ENCODE assay signal across 19 cellular contexts in genomic region chr12:98638009-98638408, GRCh38. TPM values are rescaled to one million over a fixed set of nuclear protein-coding genes. Genes with fewer than 3 reads are reported as not detected.
DNase-seq lines count a peak whose midpoint lies in the region; ATAC-seq and TF ChIP-seq lines count a peak whose summit lies in the region.
"Had no signal": no experiment of that assay in that cellular context is flagged by ENCODE, and none has a peak within 500 bp of the region (broad histone marks: within the 10 kb centered on the region; RNA-seq: fewer than 3 reads in every experiment).

No MANE protein-coding gene starts in this region.

- H3K36me3 Mint-ChIP-seq in activated CD4-positive, alpha-beta T cell treated with anti-CD3 and anti-CD28 coated beads, Interleukin-2, amount 10 ng/mL, durations not matched to agents 24 days and 14 days (ENCODE audit: low read depth) = peaks cover 26% of the 10 kb centered on the region
- H3K36me3 Mint-ChIP-seq in activated CD4-positive, alpha-beta T cell treated with anti-CD3 and anti-CD28 coated beads for 36 hours (ENCODE audit: low read depth) = peaks cover 28% of the 10 kb centered on the region
- H3K36me3 Mint-ChIP-seq in CD14-positive monocyte (peaks cover 12 to 27% of the 10 kb centered on the region in 2 donors), HFFc6 (ENCODE audit: low read depth) (peaks cover 6% of the 10 kb centered on the region; the same call in 1 of the 2 replicates)
- H3K36me3 Mint-ChIP-seq in activated naive CD8-positive, alpha-beta T cell treated with anti-CD3 and anti-CD28 coated beads, Interleukin-2, amount 50 U/mL, for 24 hours (ENCODE audit: low read depth) = peaks cover 21% of the 10 kb centered on the region

- no peaks in the 10 kb centered on the region for H3K27me3 Mint-ChIP-seq in activated CD4-positive, alpha-beta T cell treated with anti-CD3 and anti-CD28 coated beads, Interleukin-2, amount 10 ng/mL, durations not matched to agents 24 days and 14 days
- no peaks in the 10 kb centered on the region for H3K27me3 Mint-ChIP-seq in activated CD4-positive, alpha-beta T cell treated with anti-CD3 and anti-CD28 coated beads for 36 hours
- H3K27me3 Mint-ChIP-seq in CD14-positive monocyte (ENCODE audit: low read depth in 3 of 3) (peaks cover 0 to 2% (median 0%) of the 10 kb centered on the region in 3 donors), HFFc6 (ENCODE audit: insufficient read depth) (no peaks in the 10 kb centered on the region)
- no peaks in the 10 kb centered on the region for H3K27me3 Mint-ChIP-seq in activated naive CD8-positive, alpha-beta T cell treated with anti-CD3 and anti-CD28 coated beads, Interleukin-2, amount 50 U/mL, for 24 hours
- H3K27me3 Mint-ChIP-seq: CD4-positive, alpha-beta T cell had no signal

- intact Hi-C loops in activated CD4-positive, alpha-beta T cell treated with anti-CD3 and anti-CD28 coated beads, Interleukin-2, amount 10 ng/mL, durations not matched to agents 24 days and 14 days (cut with micrococcal nuclease) = no loop called here
- intact Hi-C loops in activated CD4-positive, alpha-beta T cell treated with anti-CD3 and anti-CD28 coated beads for 36 hours (cut with DNase I, micrococcal nuclease) = no loop called here
- intact Hi-C loops in CD14-positive monocyte (cut with micrococcal nuclease) = no loop called here

- no peak for DNase-seq in activated CD4-positive, alpha-beta T cell treated with anti-CD3 and anti-CD28 coated beads, Interleukin-2, amount 10 ng/mL, durations not matched to agents 24 days and 14 days
- no peak for DNase-seq in activated CD4-positive, alpha-beta T cell treated with anti-CD3 and anti-CD28 coated beads for 36 hours
- DNase-seq in CD14-positive monocyte (ENCODE audit: low spot score) = no peak
- no peak for DNase-seq in HFFc6
- DNase-seq in activated naive CD8-positive, alpha-beta T cell treated with anti-CD3 and anti-CD28 coated beads, Interleukin-2, amount 50 U/mL, for 24 hours = no peak
- DNase-seq in NCI-H345 treated with DMSO at 0.1 percent for 48 hours (lab: John Stamatoyannopoulos, UW; ENCODE audit: unreplicated experiment) = no peak
- DNase-seq: CD4-positive, alpha-beta T cell; GOT3; IMR-90; KG1; NCI-H1092 treated with DMSO at 0.1 percent for 48 hours; NCI-H1436 treated with DMSO at 0.1 percent for 48 hours; NCI-H187 treated with DMSO at 0.1 percent for 48 hours; NCI-H2107; NCI-H526 treated with DMSO at 0.1 percent for 48 hours; PC-9; SHP77 had no signal

- H3K4me1 Mint-ChIP-seq in activated CD4-positive, alpha-beta T cell treated with anti-CD3 and anti-CD28 coated beads, Interleukin-2, amount 10 ng/mL, durations not matched to agents 24 days and 14 days = peaks cover 17% of the 10 kb centered on the region
- H3K4me1 Mint-ChIP-seq in activated CD4-positive, alpha-beta T cell treated with anti-CD3 and anti-CD28 coated beads for 36 hours = peaks cover 16% of the 10 kb centered on the region
- H3K4me1 Mint-ChIP-seq in CD14-positive monocyte (peaks cover 59% of the 10 kb centered on the region), HFFc6 (ENCODE audit: low read depth) (peaks cover 64% of the 10 kb centered on the region)
- H3K4me1 Mint-ChIP-seq in activated naive CD8-positive, alpha-beta T cell treated with anti-CD3 and anti-CD28 coated beads, Interleukin-2, amount 50 U/mL, for 24 hours = peaks cover 33% of the 10 kb centered on the region

- H3K27ac Mint-ChIP-seq in activated CD4-positive, alpha-beta T cell treated with anti-CD3 and anti-CD28 coated beads, Interleukin-2, amount 10 ng/mL, durations not matched to agents 24 days and 14 days = peak overlapping the region; percentile 42
- H3K27ac Mint-ChIP-seq in activated CD4-positive, alpha-beta T cell treated with anti-CD3 and anti-CD28 coated beads for 36 hours = no peak overlapping the region
- peak overlapping the region in 4 of 7 donors; percentile 26 to 61 (median 34) for H3K27ac Mint-ChIP-seq in CD14-positive monocyte
- H3K27ac Mint-ChIP-seq in HFFc6 = peak overlapping the region; percentile 42; the same call in 1 of the 2 replicates
- H3K27ac Mint-ChIP-seq in activated naive CD8-positive, alpha-beta T cell treated with anti-CD3 and anti-CD28 coated beads, Interleukin-2, amount 50 U/mL, for 24 hours = peak overlapping the region; percentile 72
- H3K27ac Mint-ChIP-seq: CD4-positive, alpha-beta T cell had no signal

- CTCF ChIA-PET in activated CD4-positive, alpha-beta T cell treated with anti-CD3 and anti-CD28 coated beads for 36 hours (lab: Charles Lee) = interaction anchor here (0.6 to 1.6 kb wide), 2 partner anchors 71 to 72 kb away, joined by 3 to 7 read pairs; no protein-coding TSS in a partner anchor

- no peak overlapping the region for H3K4me3 Mint-ChIP-seq in activated CD4-positive, alpha-beta T cell treated with anti-CD3 and anti-CD28 coated beads, Interleukin-2, amount 10 ng/mL, durations not matched to agents 24 days and 14 days
- no peak overlapping the region for H3K4me3 Mint-ChIP-seq in activated CD4-positive, alpha-beta T cell treated with anti-CD3 and anti-CD28 coated beads for 36 hours
- H3K4me3 Mint-ChIP-seq in CD14-positive monocyte = no peak overlapping the region
- no peak overlapping the region for H3K4me3 Mint-ChIP-seq in HFFc6
- no peak overlapping the region for H3K4me3 Mint-ChIP-seq in activated naive CD8-positive, alpha-beta T cell treated with anti-CD3 and anti-CD28 coated beads, Interleukin-2, amount 50 U/mL, for 24 hours
- H3K4me3 Mint-ChIP-seq: CD4-positive, alpha-beta T cell had no signal

- POLR2A ChIA-PET in activated CD4-positive, alpha-beta T cell treated with anti-CD3 and anti-CD28 coated beads for 36 hours (lab: Charles Lee) = no interaction called here

- no peaks in the 10 kb centered on the region for H3K9me3 Mint-ChIP-seq in activated CD4-positive, alpha-beta T cell treated with anti-CD3 and anti-CD28 coated beads, Interleukin-2, amount 10 ng/mL, durations not matched to agents 24 days and 14 days
- H3K9me3 Mint-ChIP-seq in activated CD4-positive, alpha-beta T cell treated with anti-CD3 and anti-CD28 coated beads for 36 hours (ENCODE audit: low read depth) = no peaks in the 10 kb centered on the region
- H3K9me3 Mint-ChIP-seq in CD14-positive monocyte (no peaks in the 10 kb centered on the region), HFFc6 (no peaks in the 10 kb centered on the region)
- no peaks in the 10 kb centered on the region for H3K9me3 Mint-ChIP-seq in activated naive CD8-positive, alpha-beta T cell treated with anti-CD3 and anti-CD28 coated beads, Interleukin-2, amount 50 U/mL, for 24 hours
- H3K9me3 Mint-ChIP-seq: CD4-positive, alpha-beta T cell had no signal

- no peak for TF ChIP-seq CTCF in CD14-positive monocyte (IDR thresholded peaks at IDR 0.05)
- no peak for TF ChIP-seq CTCF in HFFc6 (IDR thresholded peaks at IDR 0.05)

- ATAC-seq in activated CD4-positive, alpha-beta T cell treated with anti-CD3 and anti-CD28 coated beads for 36 hours = no peak
- ATAC-seq in activated naive CD8-positive, alpha-beta T cell treated with anti-CD3 and anti-CD28 coated beads, Interleukin-2, amount 50 U/mL, for 24 hours = peak; percentile 88
- ATAC-seq in HG02678 (IDR thresholded peaks at IDR 0.05; ENCODE audit: unreplicated experiment) = no peak
- no peak for ATAC-seq in GM18909 (IDR thresholded peaks at IDR 0.05; ENCODE audit: poor library complexity, unreplicated experiment)

RNA-seq across cellular contexts. Expression of gene IKBIP, which starts 6.6 kb away (rescaled TPM):
- 35.0 and 36.9 TPM in 2 replicates for total RNA-seq in activated CD4-positive, alpha-beta T cell treated with anti-CD3 and anti-CD28 coated beads, Interleukin-2, amount 10 ng/mL, durations not matched to agents 24 days and 14 days
- total RNA-seq in activated CD4-positive, alpha-beta T cell treated with anti-CD3 and anti-CD28 coated beads for 36 hours = 10 to 100 TPM; 20.1 to 27.0 TPM
- 10 to 100 TPM; 18.4 to 22.1 TPM for polyA plus RNA-seq in CD14-positive monocyte
- total RNA-seq in HFFc6 (2021; fragmentation: NEBNext Ultra II Directional; extraction: Animal tissue kit (Norgen Biotek cat#: 25700)) = 100 to 1,000 TPM in 5 of 6 experiments, 10 to 100 TPM in 1; 96.6 to 131 (median 108) TPM

RNA-seq across cellular contexts. Expression of gene APAF1, which starts 7.1 kb away (rescaled TPM):
- 19.9 and 20.7 TPM in 2 replicates for total RNA-seq in activated CD4-positive, alpha-beta T cell treated with anti-CD3 and anti-CD28 coated beads, Interleukin-2, amount 10 ng/mL, durations not matched to agents 24 days and 14 days
- 10 to 100 TPM; 16.5 to 17.4 TPM for total RNA-seq in activated CD4-positive, alpha-beta T cell treated with anti-CD3 and anti-CD28 coated beads for 36 hours
- polyA plus RNA-seq in CD14-positive monocyte = 10 to 100 TPM; 29.5 to 36.7 TPM
- total RNA-seq in HFFc6 (2021; fragmentation: NEBNext Ultra II Directional; extraction: Animal tissue kit (Norgen Biotek cat#: 25700)) = 10 to 100 TPM; 19.0 to 23.6 (median 21.2) TPM

RNA-seq across cellular contexts. Expression of gene SLC25A3, which starts 44.5 kb away (rescaled TPM):
- 598 and 612 TPM in 2 replicates for total RNA-seq in activated CD4-positive, alpha-beta T cell treated with anti-CD3 and anti-CD28 coated beads, Interleukin-2, amount 10 ng/mL, durations not matched to agents 24 days and 14 days
- 100 to 1,000 TPM; 426 to 591 TPM for total RNA-seq in activated CD4-positive, alpha-beta T cell treated with anti-CD3 and anti-CD28 coated beads for 36 hours
- polyA plus RNA-seq in CD14-positive monocyte = 100 to 1,000 TPM; 342 to 453 TPM
- 100 to 1,000 TPM; 613 to 701 (median 674) TPM for total RNA-seq in HFFc6 (2021; fragmentation: NEBNext Ultra II Directional; extraction: Animal tissue kit (Norgen Biotek cat#: 25700))
